In genomic region chr1:54229281-54229891, GRCh38 we compare ENCODE assay signal across 8 cellular contexts. TPM values are rescaled to one million over a fixed set of nuclear protein-coding genes. Genes with fewer than 3 reads are reported as not detected.
A peak's percentile ranks its signal among the peaks of the same experiment; 100 is the strongest.
DNase-seq lines count a peak whose midpoint lies in the region; ATAC-seq, FAIRE-seq and TF ChIP-seq lines count a peak whose summit lies in the region.

No MANE protein-coding gene starts in this region.

- POLR2A ChIA-PET in Panc1 (lab: Charles Lee): no interaction called here

- TF ChIP-seq CTCF in Panc1 (IDR thresholded peaks at IDR 0.05) (no peak), parathyroid adenoma (IDR thresholded peaks at IDR 0.05) (no peak)

- intact Hi-C loops in Panc1 (cut with micrococcal nuclease; ENCODE audit: unreplicated experiment): no loop called here

- H3K27ac ChIP-seq in Panc1 (ENCODE audit: low read length): no peak overlapping the region
- peak overlapping the region; percentile 8 for H3K27ac ChIP-seq in cingulate gyrus (ENCODE audit: low read depth, low read length)
- peak overlapping the region; percentile 32 for H3K27ac ChIP-seq in parathyroid adenoma

- ATAC-seq in Panc1: peak; percentile 76
- ATAC-seq in HG03521 (IDR thresholded peaks at IDR 0.05; ENCODE audit: unreplicated experiment): no peak
- no peak for ATAC-seq in HG02588 (IDR thresholded peaks at IDR 0.05; ENCODE audit: unreplicated experiment)
- ATAC-seq in HG03175 (IDR thresholded peaks at IDR 0.05; ENCODE audit: unreplicated experiment): no peak

- FAIRE-seq in frontal cortex (lab: Jason Lieb, UNC): no peak

- CTCF ChIA-PET in Panc1 (lab: Charles Lee): no interaction called here

- H3K79me2 ChIP-seq in parathyroid adenoma: no peaks in the 10 kb centered on the region

- H3K4me1 ChIP-seq in Panc1 (ENCODE audit: control insufficient read depth, insufficient read depth, low read length) (no peaks in the 10 kb centered on the region), parathyroid adenoma (peaks cover 12% of the 10 kb centered on the region)

- no peaks in the 10 kb centered on the region for H3K9me3 ChIP-seq in Panc1 (ENCODE audit: control insufficient read depth, insufficient read depth, low read depth, low read length)
- no peaks in the 10 kb centered on the region for H3K9me3 ChIP-seq in parathyroid adenoma (ENCODE audit: control insufficient read depth, low read length)

- no peaks in the 10 kb centered on the region for H3K36me3 ChIP-seq in Panc1 (ENCODE audit: control insufficient read depth, insufficient read depth, low read length)
- H3K36me3 ChIP-seq in parathyroid adenoma (ENCODE audit: control insufficient read depth, insufficient read depth, low read length): no peaks in the 10 kb centered on the region

- H3K4me3 ChIP-seq in Panc1 (ENCODE audit: low read depth in 2 of 2, low read length in 2 of 2) (no peak overlapping the region), parathyroid adenoma (ENCODE audit: low read depth, low read length) (no peak overlapping the region)

- H3K4me2 ChIP-seq in parathyroid adenoma (ENCODE audit: low read length): no peak overlapping the region

- no TSS peak for BruUV-seq in Panc1 (replicated peaks; lab: Mats Ljungman, UMichigan)

- H3K9ac ChIP-seq in parathyroid adenoma: no peak overlapping the region

- no peaks in the 10 kb centered on the region for H3K27me3 ChIP-seq in Panc1 (ENCODE audit: control insufficient read depth, insufficient read depth, low read length)
- no peaks in the 10 kb centered on the region for H3K27me3 ChIP-seq in parathyroid adenoma (ENCODE audit: control insufficient read depth, insufficient read depth, low read length)

- in situ Hi-C loops in Panc1 (cut with HindIII; ENCODE audit: low pct_unique_long_range_greater_than_20kb, low sequenced_read_pairs): no loop called here

- peak; percentile 61 for DNase-seq in EL
- DNase-seq in Panc1 (ENCODE audit: low read depth, low spot score): no peak
- DNase-seq in frontal cortex (ENCODE audit: low spot score in 2 of 2): no peak

- no peak overlapping the region for H2AFZ ChIP-seq in parathyroid adenoma

RNA-seq across cellular contexts. Expression of gene MRPL37, which starts 29.4 kb away (rescaled TPM):
- total RNA-seq in Panc1 (2021; ENCODE audit: unreplicated experiment) (138 TPM), frontal cortex (29.3 TPM)
- polyA plus RNA-seq in Panc1 (2012; ENCODE audit: insufficient read length): 106 TPM

RNA-seq across cellular contexts. Expression of gene CYB5RL, which starts 29.6 kb away (rescaled TPM):
- total RNA-seq in Panc1 (2021; ENCODE audit: unreplicated experiment): 19.4 TPM
- 10.6 TPM for polyA plus RNA-seq in Panc1 (2012; ENCODE audit: insufficient read length)
- total RNA-seq in frontal cortex: 4.5 TPM
